Comparison of ENCODE assay signal across 12 cellular contexts in genomic region chrX:118637997-118638396, GRCh38.
A peak's percentile ranks its signal among the peaks of the same experiment; 100 is the strongest.
DNase-seq lines count a peak whose midpoint lies in the region; ATAC-seq and TF ChIP-seq lines count a peak whose summit lies in the region.
"Had no signal": no experiment of that assay in that cellular context is flagged by ENCODE, and none has a peak within 500 bp of the region (broad histone marks: within the 10 kb centered on the region; RNA-seq: fewer than 3 reads in every experiment).

No MANE protein-coding gene starts in this region.

- H3K4me1 ChIP-seq in left ventricle myocardium inferior (no peaks in the 10 kb centered on the region), psoas muscle (no peaks in the 10 kb centered on the region)

- no peak overlapping the region for H3K4me3 Mint-ChIP-seq in endothelial cell (ENCODE audit: unreplicated experiment)

- no peak overlapping the region for H3K4me3 ChIP-seq in left ventricle myocardium inferior
- no peak overlapping the region for H3K4me3 ChIP-seq in psoas muscle
- H3K4me3 ChIP-seq: BLaER1 treated with 17β-estradiol and CSF1 and Interleukin-3, amounts not matched to agents 10 nM and 100 nM; mucosa of descending colon had no signal

- 26 to 59% (median 34%) methylated on average over 2 of the region's 2 CpGs for WGBS in psoas muscle, 3 donors

- intact Hi-C loops in left ventricle myocardium inferior (cut with micrococcal nuclease) = no loop called here
- intact Hi-C loops in cardiac septum (cut with DNase I) = no loop called here
- intact Hi-C loops in psoas muscle (cut with DNase I) = no loop called here

- H3K36me3 ChIP-seq in left ventricle myocardium inferior = no peaks in the 10 kb centered on the region
- peaks cover 0 to 3% of the 10 kb centered on the region in 2 donors for H3K36me3 ChIP-seq in psoas muscle (ENCODE audit: insufficient read depth in 1 of 2, low read depth in 1 of 2)

- H3K9me3 Mint-ChIP-seq in endothelial cell (ENCODE audit: unreplicated experiment) = no peaks in the 10 kb centered on the region

- ATAC-seq in psoas muscle = no peak
- ATAC-seq in HG02970 (IDR thresholded peaks at IDR 0.05; ENCODE audit: low FRiP score, unreplicated experiment) = no peak
- ATAC-seq in HG03175 (IDR thresholded peaks at IDR 0.05; ENCODE audit: unreplicated experiment) = no peak
- ATAC-seq: mucosa of descending colon had no signal

- H3K27ac ChIP-seq in left ventricle myocardium inferior (replicated peaks) (no peak overlapping the region), psoas muscle (no peak overlapping the region)
- H3K27ac ChIP-seq: BLaER1 treated with 17β-estradiol and CSF1 and Interleukin-3, amounts not matched to agents 10 nM and 100 nM had no signal

- no peak overlapping the region for H3K27ac Mint-ChIP-seq in endothelial cell (ENCODE audit: unreplicated experiment)

- no peak for DNase-seq in left ventricle myocardium inferior
- DNase-seq in cardiac septum (ENCODE audit: low spot score) = no peak
- peak; percentile 25 for DNase-seq in SW480 (ENCODE audit: low spot score)
- DNase-seq in iPS-NIHi7 (ENCODE audit: extremely low spot score) = peak; percentile 23
- DNase-seq in psoas muscle = no peak
- DNase-seq in endothelial cell (ENCODE audit: low spot score) = no peak
- DNase-seq: caudate nucleus, mucosa of descending colon, T-helper 9 cell had no signal

- no peaks in the 10 kb centered on the region for H3K36me3 Mint-ChIP-seq in endothelial cell (ENCODE audit: low read depth, unreplicated experiment)

- H3K9me3 ChIP-seq in left ventricle myocardium inferior (replicated peaks) = no peaks in the 10 kb centered on the region
- no peaks in the 10 kb centered on the region for H3K9me3 ChIP-seq in psoas muscle
- H3K9me3 ChIP-seq: BLaER1 treated with 17β-estradiol and CSF1 and Interleukin-3, amounts not matched to agents 10 nM and 100 nM; mucosa of descending colon had no signal

- H3K4me1 Mint-ChIP-seq in endothelial cell (ENCODE audit: unreplicated experiment) = no peaks in the 10 kb centered on the region

- TF ChIP-seq CTCF in left ventricle myocardium inferior (IDR thresholded peaks at IDR 0.05; ENCODE audit: borderline replicate concordance) = peak; percentile 26
- no peak for TF ChIP-seq CTCF in psoas muscle (IDR thresholded peaks at IDR 0.05)
- no peak for TF ChIP-seq CTCF in endothelial cell (IDR thresholded peaks at IDR 0.05; ENCODE audit: unreplicated experiment)

- no peaks in the 10 kb centered on the region for H3K27me3 Mint-ChIP-seq in endothelial cell (ENCODE audit: unreplicated experiment)

- H3K27me3 ChIP-seq in left ventricle myocardium inferior (ENCODE audit: low read depth) (no peaks in the 10 kb centered on the region), psoas muscle (ENCODE audit: insufficient read depth in 3 of 3, low read length in 2 of 3) (no peaks in the 10 kb centered on the region)
- H3K27me3 ChIP-seq: BLaER1 treated with 17β-estradiol and CSF1 and Interleukin-3, amounts not matched to agents 10 nM and 100 nM had no signal

Comparison
In these comparisons a context has a peak if more than half of its experiments do, and no peak if none do; other contexts are left out.
1. DNase-seq: peak in SW480 (single experiment) and iPS-NIHi7 (single experiment); none in left ventricle myocardium inferior (single experiment), cardiac septum (single experiment), psoas muscle (0 of 2) and endothelial cell (single experiment).